ENCODE assay signal across 9 cellular contexts in genomic region chr17:77453613-77454559, GRCh38.
DNase-seq lines count a peak whose midpoint lies in the region; ATAC-seq and TF ChIP-seq lines count a peak whose summit lies in the region.
"Had no signal": no experiment of that assay in that cellular context is flagged by ENCODE, and none has a peak within 500 bp of the region (broad histone marks: within the 10 kb centered on the region; RNA-seq: fewer than 3 reads in every experiment).

No MANE protein-coding gene starts in this region.

- H3K36me3 ChIP-seq in mammary epithelial cell (ENCODE audit: insufficient read depth, low read length) (peaks cover 3% of the 10 kb centered on the region), neural cell (ENCODE audit: insufficient read depth, low read length) (no peaks in the 10 kb centered on the region)

- ATAC-seq in HG03039 (IDR thresholded peaks at IDR 0.05; ENCODE audit: unreplicated experiment) (no peak), GM21737 (IDR thresholded peaks at IDR 0.05; ENCODE audit: unreplicated experiment) (no peak)
- ATAC-seq: HCT116 had no signal

- H2AFZ ChIP-seq in mammary epithelial cell (ENCODE audit: low read depth, low read length) (no peak overlapping the region), neural cell (ENCODE audit: low read depth, low read length) (no peak overlapping the region)

- peak overlapping the region; percentile 82 for H3K4me2 ChIP-seq in mammary epithelial cell (ENCODE audit: insufficient read depth, low read depth, low read length)
- no peak overlapping the region for H3K4me2 ChIP-seq in neural cell (ENCODE audit: low read length)

- peak overlapping the region; percentile 15 to 26 (median 23) for H3K4me3 ChIP-seq in mammary epithelial cell (replicated peaks in 1 of 3; ENCODE audit: insufficient read depth in 1 of 3, low read depth in 2 of 3, low read length in 3 of 3)
- H3K4me3 ChIP-seq in neural cell (ENCODE audit: low read length) = peak overlapping the region; percentile 29

- TF ChIP-seq EP300 in neural cell (conservative IDR thresholded peaks at IDR 0.05; ENCODE audit: poor library complexity, severe bottlenecking) = no peak

- dilution Hi-C loops in mammary epithelial cell (cut with HindIII; ENCODE audit: low sequenced_read_pairs) = loop anchor here (10.0 kb wide), 1 partner anchor 129 kb away; no protein-coding TSS in a partner anchor

- peak; percentile 69 for DNase-seq in ELF-1 (ENCODE audit: low read depth, low spot score)
- DNase-seq in NCI-H526 treated with DMSO at 0.1 percent for 48 hours (lab: John Stamatoyannopoulos, UW) = peak; percentile 16
- peak; percentile 77 for DNase-seq in mammary epithelial cell
- DNase-seq in D341Med (ENCODE audit: low spot score) = no peak
- no peak for DNase-seq in hippocampal formation (lab: John Stamatoyannopoulos, UW)

- intact Hi-C loops in mammary epithelial cell (cut with micrococcal nuclease) = loop anchor here (1.0 kb wide), 2 partner anchors 18 to 23 kb away; no protein-coding TSS in a partner anchor

- H3K27ac ChIP-seq in mammary epithelial cell (ENCODE audit: insufficient read depth, low read depth, low read length) (peak overlapping the region; percentile 69), neural cell (ENCODE audit: low read length) (no peak overlapping the region)

- no peaks in the 10 kb centered on the region for H3F3A ChIP-seq in neural cell (ENCODE audit: insufficient read depth, low read length, poor library complexity, severe bottlenecking)

- in situ Hi-C loops in mammary epithelial cell (cut with MboI; ENCODE audit: low sequenced_read_pairs in 2 of 2) = no loop called here

- peaks cover 74% of the 10 kb centered on the region for H3K4me1 ChIP-seq in mammary epithelial cell (ENCODE audit: insufficient read depth, low read length)

- TF ChIP-seq CTCF in mammary epithelial cell (conservative IDR thresholded peaks at IDR 0.05 in 1 of 2, IDR thresholded peaks at IDR 0.05 in 1 of 2; ENCODE audit: extremely low read depth in 1 of 2, insufficient read depth in 1 of 2, low read depth in 1 of 2, low read length in 2 of 2) = no peak
- TF ChIP-seq CTCF in neural cell (IDR thresholded peaks at IDR 0.05; ENCODE audit: poor library complexity, severe bottlenecking) = no peak

- H3K27me3 ChIP-seq in mammary epithelial cell (ENCODE audit: insufficient read depth, low read length) (no peaks in the 10 kb centered on the region), neural cell (ENCODE audit: insufficient read depth, low read depth, low read length) (no peaks in the 10 kb centered on the region)

- WGBS in mammary epithelial cell (ENCODE audit: low coverage, missing lambda C conversion rate) = 32% methylated on average over 10 of the region's 29 CpGs

- CTCF ChIA-PET in mammary epithelial cell (lab: Charles Lee; ENCODE audit: low non-redundant PET) = no interaction called here

- H3K9ac ChIP-seq in mammary epithelial cell (ENCODE audit: insufficient read depth, low read length) = peak overlapping the region; percentile 56
- H3K9ac ChIP-seq in neural cell (ENCODE audit: low read length) = no peak overlapping the region

- no peak for TF ChIP-seq RAD21 in neural cell (conservative IDR thresholded peaks at IDR 0.05)

- no peaks in the 10 kb centered on the region for H3K9me3 ChIP-seq in mammary epithelial cell (replicated peaks; ENCODE audit: insufficient read depth, low read length)
- H3K9me3 ChIP-seq in neural cell (ENCODE audit: low read length) = no peaks in the 10 kb centered on the region

- peaks cover under 1% of the 10 kb centered on the region for H4K20me1 ChIP-seq in mammary epithelial cell (ENCODE audit: insufficient read depth, low read length)
- H4K20me1 ChIP-seq in neural cell (ENCODE audit: insufficient read depth) = no peaks in the 10 kb centered on the region

- H3K9me2 ChIP-seq in neural cell (ENCODE audit: insufficient read depth, low read length) = no peaks in the 10 kb centered on the region

- peaks cover 100% of the 10 kb centered on the region for H3K79me2 ChIP-seq in mammary epithelial cell (ENCODE audit: insufficient read depth, low read length)
- peaks cover 78% of the 10 kb centered on the region for H3K79me2 ChIP-seq in neural cell (replicated peaks; ENCODE audit: insufficient read depth, low read length)

- BruUV-seq in mammary epithelial cell (replicated peaks; lab: Mats Ljungman, UMichigan) = no TSS peak

TF ChIP-seq in neural cell, 6 proteins besides CTCF, POLR2A, EP300 and RAD21:
- TF ChIP-seq REST (IDR thresholded peaks at IDR 0.05; ENCODE audit: borderline replicate concordance) (no peak), SMC3 (conservative IDR thresholded peaks at IDR 0.05; ENCODE audit: poor library complexity) (no peak), MXI1 (conservative IDR thresholded peaks at IDR 0.05; ENCODE audit: poor library complexity, severe bottlenecking) (no peak), TAF1 (IDR thresholded peaks at IDR 0.05; ENCODE audit: low read depth) (no peak), EZH2 (IDR thresholded peaks at IDR 0.05; ENCODE audit: borderline replicate concordance, insufficient read depth, low read length, poor library complexity, severe bottlenecking) (no peak), POLR2AphosphoS5 (IDR thresholded peaks at IDR 0.05) (no peak)

Comparison
In these comparisons a context has a peak if more than half of its experiments do, and no peak if none do; other contexts are left out.
1. DNase-seq: peak in ELF-1 (single experiment), NCI-H526 treated with DMSO at 0.1 percent for 48 hours (single experiment) and mammary epithelial cell (single experiment); none in D341Med (single experiment) and hippocampal formation (0 of 2).